21 cellular contexts compared by ENCODE assay signal in genomic region chr1:109917429-109918076, GRCh38. TPM values are rescaled to one million over a fixed set of nuclear protein-coding genes. Genes with fewer than 3 reads are reported as not detected.
DNase-seq lines count a peak whose midpoint lies in the region; ATAC-seq and TF ChIP-seq lines count a peak whose summit lies in the region.
"Had no signal": no experiment of that assay in that cellular context is flagged by ENCODE, and none has a peak within 500 bp of the region (broad histone marks: within the 10 kb centered on the region; RNA-seq: fewer than 3 reads in every experiment).

No MANE protein-coding gene starts in this region.

- H2BK20ac ChIP-seq in IMR-90 (ENCODE audit: low read depth, low read length) = peak overlapping the region; percentile 52; the same call in 1 of the 2 replicates

- peaks cover 73% of the 10 kb centered on the region for H3K36me3 ChIP-seq in IMR-90 (ENCODE audit: control insufficient read depth, insufficient read depth, low read length)
- H3K36me3 ChIP-seq in subcutaneous abdominal adipose tissue (ENCODE audit: control insufficient read depth in 5 of 5, insufficient read depth in 5 of 5, low read length in 5 of 5) = peaks cover 17 to 81% (median 77%) of the 10 kb centered on the region in 5 donors

- no peak for TF ChIP-seq POLR2A in IMR-90 (IDR thresholded peaks at IDR 0.05; ENCODE audit: low read depth, low read length)

- no peak overlapping the region for H2AFZ ChIP-seq in IMR-90 (replicated peaks; ENCODE audit: low read length, poor library complexity)

- peak overlapping the region; percentile 1; the same call in 1 of the 2 replicates for H3K4me2 ChIP-seq in IMR-90 (ENCODE audit: low read depth, low read length)

- H3K9me3 ChIP-seq in IMR-90 (ENCODE audit: control insufficient read depth, insufficient read depth, low read length) = no peaks in the 10 kb centered on the region
- H3K9me3 ChIP-seq in subcutaneous abdominal adipose tissue (ENCODE audit: control insufficient read depth in 5 of 5, low read length in 5 of 5) = no peaks in the 10 kb centered on the region
- H3K9me3 ChIP-seq: breast epithelium, HAP-1, right atrium auricular region had no signal

- H3K4me1 ChIP-seq in IMR-90 (ENCODE audit: control insufficient read depth, insufficient read depth, low read length) (peaks cover 28% of the 10 kb centered on the region), subcutaneous abdominal adipose tissue (ENCODE audit: control insufficient read depth in 5 of 5, insufficient read depth in 5 of 5, low read length in 5 of 5) (peaks cover 8 to 45% (median 35%) of the 10 kb centered on the region in 5 donors)
- H3K4me1 ChIP-seq: HAP-1 had no signal

- peak overlapping the region; percentile 62 for H2BK5ac ChIP-seq in IMR-90 (ENCODE audit: low read depth, low read length, poor library complexity, severe bottlenecking)

- peaks cover 9 to 33% of the 10 kb centered on the region in 2 donors for H3K36me3 Mint-ChIP-seq in activated naive CD4-positive, alpha-beta T cell treated with anti-CD3 and anti-CD28 coated beads, Interleukin-2, amount 50 U/mL, for 72 hours

- H3K18ac ChIP-seq in IMR-90 (ENCODE audit: low read depth, low read length) = peak overlapping the region; percentile 47; the same call in 1 of the 2 replicates

- peak overlapping the region; percentile 71; the same call in 1 of the 2 replicates for H2AK5ac ChIP-seq in IMR-90 (ENCODE audit: low read depth, low read length)

- H3K27ac Mint-ChIP-seq in activated naive CD4-positive, alpha-beta T cell treated with anti-CD3 and anti-CD28 coated beads, Interleukin-2, amount 50 U/mL, for 72 hours = peak overlapping the region; percentile 32 to 39
- H3K27ac Mint-ChIP-seq: activated B cell treated with CpG ODN at 0.5 μM for 24 hours; activated naive CD8-positive, alpha-beta T cell; IgD-negative memory B cell had no signal

- H3K4ac ChIP-seq in IMR-90 (ENCODE audit: low read depth, low read length) = peak overlapping the region; percentile 77

- H3K27ac ChIP-seq in IMR-90 (ENCODE audit: insufficient read depth, low read length) = peak overlapping the region; percentile 64; the same call in 1 of the 2 replicates
- H3K27ac ChIP-seq in subcutaneous abdominal adipose tissue (ENCODE audit: low read depth, low read length) = peak overlapping the region; percentile 2
- H3K27ac ChIP-seq: HL-60, right atrium auricular region had no signal

- peak overlapping the region; percentile 5; the same call in 2 of the 3 replicates for H2BK15ac ChIP-seq in IMR-90 (ENCODE audit: low read depth, low read length)

- POLR2A ChIA-PET in IMR-90 (lab: Charles Lee; ENCODE audit: unreplicated experiment) = interaction anchor here (1.1 kb wide), 1 partner anchor 135 kb away, joined by 9 read pairs; no protein-coding TSS in a partner anchor

- H3K9ac ChIP-seq in IMR-90 (ENCODE audit: low read depth, low read length) (no peak overlapping the region), subcutaneous abdominal adipose tissue (ENCODE audit: low read length in 5 of 5) (no peak overlapping the region)

- H3K56ac ChIP-seq in IMR-90 (ENCODE audit: extremely low read depth, insufficient read depth, low read length) = no peak overlapping the region

- ATAC-seq in activated naive CD4-positive, alpha-beta T cell treated with anti-CD3 and anti-CD28 coated beads, Interleukin-2, amount 50 U/mL, for 72 hours = no peak
- ATAC-seq in IMR-90 (ENCODE audit: low read depth) (peak; percentile 81), GM19397 (IDR thresholded peaks at IDR 0.05; ENCODE audit: unreplicated experiment) (no peak), GM21717 (IDR thresholded peaks at IDR 0.05; ENCODE audit: unreplicated experiment) (no peak)
- ATAC-seq: stimulated activated naive CD8-positive, alpha-beta T cell treated with anti-CD3 and anti-CD28 coated beads, Interleukin-15, Interleukin-2, amounts not matched to agents 100 U/mL and 50 U/mL, for 24 hours had no signal

- intact Hi-C loops in IMR-90 (cut with micrococcal nuclease) = loop anchor here (2.0 kb wide), 1 partner anchor 61 kb away; no protein-coding TSS in a partner anchor

- in situ Hi-C loops in IMR-90 (cut with MboI; ENCODE audit: low sequenced_read_pairs) = loop anchor here (5.0 to 25.0 kb wide), 3 partner anchors 60 to 273 kb away; no protein-coding TSS in a partner anchor

- TF ChIP-seq RAD21 in IMR-90 (IDR thresholded peaks at IDR 0.05; ENCODE audit: low read length) = no peak

- peaks cover 42% of the 10 kb centered on the region for H4K20me1 ChIP-seq in IMR-90 (ENCODE audit: insufficient read depth, low read length)

- H3K4me3 ChIP-seq in IMR-90 (ENCODE audit: insufficient read depth, low read depth, low read length) (no peak overlapping the region), choroid plexus epithelial cell (ENCODE audit: low read depth, low read length) (no peak overlapping the region), subcutaneous abdominal adipose tissue (ENCODE audit: low read depth in 1 of 5, low read length in 5 of 5) (no peak overlapping the region)
- H3K4me3 ChIP-seq: breast epithelium, dorsolateral prefrontal cortex, HAP-1, right atrium auricular region had no signal

- WGBS in IMR-90 (ENCODE audit: extremely low coverage in 2 of 2, insufficient read length in 1 of 2), 2 experiments = 29% methylated on average over 2 of the region's 8 CpGs; no CpG with 5 or more reads in 1 of the 2 experiments

- peak overlapping the region in 1 of 2 experiments; percentile 68; a peak in 1 of 4 replicates for H4K8ac ChIP-seq in IMR-90 (ENCODE audit: low read depth in 2 of 2, low read length in 2 of 2)

- no peaks in the 10 kb centered on the region for H3K9me3 Mint-ChIP-seq in activated naive CD4-positive, alpha-beta T cell treated with anti-CD3 and anti-CD28 coated beads, Interleukin-2, amount 50 U/mL, for 72 hours
- H3K9me3 Mint-ChIP-seq: activated B cell treated with CpG ODN at 0.5 μM for 24 hours, IgD-negative memory B cell had no signal

- BruUV-seq in IMR-90 (replicated peaks; lab: Mats Ljungman, UMichigan) = no TSS peak

- dilution Hi-C loops in IMR-90 (cut with HindIII; ENCODE audit: low sequenced_read_pairs, unreplicated experiment) = no loop called here

- peak overlapping the region; percentile 70 for H2BK120ac ChIP-seq in IMR-90 (ENCODE audit: low read depth, low read length)

- peak overlapping the region; percentile 72 for H4K91ac ChIP-seq in IMR-90 (ENCODE audit: insufficient read depth, low read depth, low read length)

- H4K5ac ChIP-seq in IMR-90 (ENCODE audit: low read depth, low read length) = no peak overlapping the region

- peaks cover 30 to 93% of the 10 kb centered on the region in 2 experiments for H3K79me1 ChIP-seq in IMR-90 (ENCODE audit: low read depth in 1 of 2, low read length in 2 of 2)

- peaks cover 45% of the 10 kb centered on the region for H3K9me1 ChIP-seq in IMR-90 (ENCODE audit: insufficient read depth, low read length)

- CTCF ChIA-PET in IMR-90 (lab: Yijun Ruan, JAX) = interaction anchor here (1.0 to 3.9 kb wide), 3 partner anchors 15 to 125 kb away, joined by 4 to 21 read pairs (median 5); partner anchors contain the start of gene AHCYL1

- H3K27me3 ChIP-seq in IMR-90 (ENCODE audit: control insufficient read depth, insufficient read depth, low read length) = no peaks in the 10 kb centered on the region
- no peaks in the 10 kb centered on the region for H3K27me3 ChIP-seq in subcutaneous abdominal adipose tissue (ENCODE audit: control insufficient read depth in 5 of 5, insufficient read depth in 4 of 5, low read length in 5 of 5)
- H3K27me3 ChIP-seq: breast epithelium, dorsolateral prefrontal cortex, right atrium auricular region had no signal

- no peak for DNase-seq in activated naive CD4-positive, alpha-beta T cell treated with anti-CD3 and anti-CD28 coated beads, Interleukin-2, amount 50 U/mL, for 72 hours (ENCODE audit: low spot score in 2 of 2)
- DNase-seq in activated naive CD4-positive, alpha-beta T cell treated with Interleukin-2 at 50 U/mL for 16 hours = no peak
- DNase-seq in IMR-90 (peak; percentile 81), choroid plexus epithelial cell (ENCODE audit: low read depth) (peak; percentile 38)
- DNase-seq: activated B cell treated with CpG ODN at 0.5 μM for 24 hours; AML-193; Calu3; NCI-H187 treated with DMSO at 0.1 percent for 48 hours; NCI-H446 treated with DMSO at 0.1 percent for 48 hours; nucleus accumbens; stimulated activated naive CD8-positive, alpha-beta T cell treated with anti-CD3 and anti-CD28 coated beads, Interleukin-15, Interleukin-2, amounts not matched to agents 100 U/mL and 50 U/mL, for 24 hours had no signal

- no peak overlapping the region for H2AK9ac ChIP-seq in IMR-90 (replicated peaks; ENCODE audit: low read depth, low read length, poor library complexity)

- H3K23ac ChIP-seq in IMR-90 (ENCODE audit: low read depth, low read length) = peak overlapping the region; percentile 74

- peak overlapping the region; percentile 60 for H3K14ac ChIP-seq in IMR-90 (replicated peaks; ENCODE audit: low read depth, low read length)

- TF ChIP-seq CTCF in IMR-90 (conservative IDR thresholded peaks at IDR 0.05; ENCODE audit: low read depth, low read length) = no peak
- TF ChIP-seq CTCF in choroid plexus epithelial cell (conservative IDR thresholded peaks at IDR 0.05; ENCODE audit: low read depth, low read length) = no peak

TF ChIP-seq in IMR-90, 13 proteins besides CTCF, POLR2A, EP300 and RAD21 (continues in another document):
- TF ChIP-seq CEBPB (IDR thresholded peaks at IDR 0.05; ENCODE audit: low read depth, low read length) = no peak
- no peak for TF ChIP-seq CHD1 (IDR thresholded peaks at IDR 0.05; ENCODE audit: low read depth, low read length)
- TF ChIP-seq ELK1 (IDR thresholded peaks at IDR 0.05; ENCODE audit: borderline replicate concordance, low read depth, low read length) = no peak
- TF ChIP-seq RFX5 (IDR thresholded peaks at IDR 0.05; ENCODE audit: low read depth, low read length) = no peak
- TF ChIP-seq BHLHE40 (IDR thresholded peaks at IDR 0.05; ENCODE audit: low read depth, low read length) = no peak
- no peak for TF ChIP-seq MAFK (IDR thresholded peaks at IDR 0.05; ENCODE audit: low read depth, low read length)
- peak; percentile 67 for TF ChIP-seq RCOR1 (IDR thresholded peaks at IDR 0.05; ENCODE audit: insufficient replicate concordance, low read length)

RNA-seq across cellular contexts. Expression of gene CSF1, which starts 6.9 kb away (rescaled TPM):
- total RNA-seq in activated naive CD4-positive, alpha-beta T cell treated with anti-CD3 and anti-CD28 coated beads, Interleukin-2, amount 50 U/mL, for 72 hours = 10 to 100 TPM; 13.7 to 19.9 TPM
- 9.4 and 14.3 TPM in 2 replicates for total RNA-seq in IMR-90 (2012; rRNA removed)
- polyA plus RNA-seq in IMR-90 (2012; rRNA removed) = 22.0 and 25.6 TPM in 2 replicates
- 19.2 and 30.9 TPM in 2 replicates for polyA plus RNA-seq in IMR-90 (2012; cell fraction: cytosol; rRNA removed)
- polyA plus RNA-seq in IMR-90 (2012; cell fraction: nucleus; rRNA removed; ENCODE audit: low replicate concordance) = 26.9 and 32.7 TPM in 2 replicates

Comparison
In these comparisons a context has a peak if more than half of its experiments do, and no peak if none do; other contexts are left out.
1. DNase-seq: peak in IMR-90 (single experiment) and choroid plexus epithelial cell (single experiment); none in activated naive CD4-positive, alpha-beta T cell treated with anti-CD3 and anti-CD28 coated beads, Interleukin-2, amount 50 U/mL, for 72 hours (0 of 2) and activated naive CD4-positive, alpha-beta T cell treated with Interleukin-2 at 50 U/mL for 16 hours (single experiment).